In genomic region chr10:118241229-118242137, GRCh38 we compare ENCODE assay signal across 8 cellular contexts.
DNase-seq lines count a peak whose midpoint lies in the region; ATAC-seq lines count a peak whose summit lies in the region.

No MANE protein-coding gene starts in this region.

- H3K4me3 ChIP-seq in H7 (ENCODE audit: insufficient read depth, low read depth, low read length) = no peak overlapping the region

- H3K36me3 ChIP-seq in H7 (replicated peaks; ENCODE audit: control insufficient read depth, insufficient read depth, low read length) = no peaks in the 10 kb centered on the region

- DNase-seq in Ammon's horn (ENCODE audit: low spot score) (peak; percentile 92), H7 (peak; percentile 63), NCI-H345 treated with DMSO at 0.1 percent for 48 hours (lab: John Stamatoyannopoulos, UW; ENCODE audit: unreplicated experiment) (peak; percentile 53), dedifferentiated amniotic fluid mesenchymal stem cell (ENCODE audit: extremely low spot score) (peak; percentile 74), left lobe of liver (ENCODE audit: low spot score) (peak; percentile 75)
- peak; percentile 49 to 65 for DNase-seq in activated CD4-positive, alpha-beta T cell treated with anti-CD3 and anti-CD28 coated beads for 4 hours
- DNase-seq in stimulated activated CD4-positive, alpha-beta T cell treated with anti-CD3 and anti-CD28 coated beads, Interleukin-4, amount 100 ng/mL, for 4 hours = peak; percentile 46 to 58

- ATAC-seq in left lobe of liver (peak; percentile 98), GM21515 (IDR thresholded peaks at IDR 0.05; ENCODE audit: unreplicated experiment) (no peak)

- peaks cover 38% of the 10 kb centered on the region for H3K27me3 ChIP-seq in H7 (ENCODE audit: control insufficient read depth, insufficient read depth, low read length)
